1 cellular context compared by ENCODE assay signal in the genomic region with DNA sequence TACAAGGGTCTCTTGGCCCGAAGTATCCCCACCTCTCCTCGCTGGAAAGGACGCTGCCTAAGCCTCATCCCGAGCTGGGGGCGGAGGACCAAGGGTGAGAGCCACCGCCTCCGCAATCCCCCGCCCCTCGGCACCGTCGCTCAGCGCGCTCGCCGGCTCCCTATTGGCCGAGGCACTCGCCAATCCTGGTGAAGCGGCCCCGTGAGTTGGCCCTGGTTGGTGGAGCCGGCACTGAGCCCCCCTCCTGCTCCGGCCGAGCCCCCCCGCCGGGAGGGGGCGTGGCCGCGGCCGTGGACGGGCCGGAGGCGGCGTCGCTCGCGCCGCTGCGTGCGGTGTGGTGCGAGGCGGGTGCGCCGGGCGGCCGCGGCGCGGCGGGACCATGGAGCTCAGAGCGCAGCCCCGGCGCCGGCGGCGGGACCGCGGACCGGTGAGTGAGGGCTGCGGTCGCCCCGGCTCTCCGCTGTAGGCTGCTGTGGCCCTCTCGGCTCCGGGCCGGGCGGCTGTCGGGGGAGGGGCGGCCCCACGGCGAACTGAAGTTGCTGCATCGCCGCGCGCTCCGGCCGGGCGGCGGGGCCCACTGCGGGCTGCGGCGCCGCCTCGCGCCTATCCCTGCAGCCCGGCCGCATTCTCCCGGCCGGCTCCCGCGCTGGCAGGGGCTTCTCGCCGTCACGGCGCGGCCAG.
A peak's percentile ranks its signal among the peaks of the same experiment; 100 is the strongest.
TF ChIP-seq lines count a peak whose summit lies in the region.

A gene with protein sequence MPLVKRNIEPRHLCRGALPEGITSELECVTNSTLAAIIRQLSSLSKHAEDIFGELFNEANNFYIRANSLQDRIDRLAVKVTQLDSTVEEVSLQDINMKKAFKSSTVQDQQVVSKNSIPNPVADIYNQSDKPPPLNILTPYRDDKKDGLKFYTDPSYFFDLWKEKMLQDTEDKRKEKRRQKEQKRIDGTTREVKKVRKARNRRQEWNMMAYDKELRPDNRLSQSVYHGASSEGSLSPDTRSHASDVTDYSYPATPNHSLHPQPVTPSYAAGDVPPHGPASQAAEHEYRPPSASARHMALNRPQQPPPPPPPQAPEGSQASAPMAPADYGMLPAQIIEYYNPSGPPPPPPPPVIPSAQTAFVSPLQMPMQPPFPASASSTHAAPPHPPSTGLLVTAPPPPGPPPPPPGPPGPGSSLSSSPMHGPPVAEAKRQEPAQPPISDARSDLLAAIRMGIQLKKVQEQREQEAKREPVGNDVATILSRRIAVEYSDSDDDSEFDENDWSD (plus strand): TSS at position 291 of the 681 bp plus-strand sequence. CDS start 84,588 bp downstream, outside the sequence.

TF ChIP-seq in K562, 482 proteins besides CTCF, POLR2A, EP300 and RAD21 (continued from another document):
- TF ChIP-seq DLX4 (CRISPR knock-in tag; IDR thresholded peaks at IDR 0.05) (no peak), DNMT1 (IDR thresholded peaks at IDR 0.05) (no peak), RBFOX2 (IDR thresholded peaks at IDR 0.05; ENCODE audit: low read depth, low read length) (no peak), ZNF75A (CRISPR knock-in tag; IDR thresholded peaks at IDR 0.05) (no peak), ZNF589 (CRISPR knock-in tag; IDR thresholded peaks at IDR 0.05; ENCODE audit: low read depth) (no peak), CCNT2 (IDR thresholded peaks at IDR 0.05; ENCODE audit: borderline replicate concordance, extremely low read depth, insufficient read length, low read depth, low read length) (peak; percentile 17), ZNF699 (CRISPR knock-in tag; IDR thresholded peaks at IDR 0.05; ENCODE audit: insufficient replicate concordance) (no peak), BRCA1 (IDR thresholded peaks at IDR 0.05) (no peak), BRCA1 (CRISPR knock-in tag; IDR thresholded peaks at IDR 0.05) (no peak), NR1H2 (CRISPR knock-in tag; IDR thresholded peaks at IDR 0.05) (no peak), ZNF644 (tag; IDR thresholded peaks at IDR 0.05; ENCODE audit: low read depth) (no peak), IRF9 (tag; IDR thresholded peaks at IDR 0.05) (no peak), ZFP91 (CRISPR knock-in tag; IDR thresholded peaks at IDR 0.05) (no peak), EGR1 (conservative IDR thresholded peaks at IDR 0.05) (peak; percentile 88), FOXJ3 (CRISPR knock-in tag; IDR thresholded peaks at IDR 0.05) (no peak), NRF1 (conservative IDR thresholded peaks at IDR 0.05 in 1 of 2, IDR thresholded peaks at IDR 0.05 in 1 of 2) (peak in 1 of 2 experiments; percentile 12; a peak in 2 of 4 replicates), KAT7 (CRISPR knock-in tag; IDR thresholded peaks at IDR 0.05; ENCODE audit: borderline replicate concordance) (no peak), RFX7 (CRISPR knock-in tag; IDR thresholded peaks at IDR 0.05) (no peak), HOXB6 (CRISPR knock-in tag; IDR thresholded peaks at IDR 0.05; ENCODE audit: borderline replicate concordance) (no peak), GATA2 (CRISPR knock-in tag; IDR thresholded peaks at IDR 0.05) (no peak), RBM25 (IDR thresholded peaks at IDR 0.05; ENCODE audit: low read depth, low read length, severe bottlenecking) (peak; percentile 94), PHF21A (IDR thresholded peaks at IDR 0.05; ENCODE audit: borderline replicate concordance, low read depth) (no peak), ZNF274 (IDR thresholded peaks at IDR 0.05; ENCODE audit: borderline replicate concordance, low read depth, low read length) (no peak)
- TF ChIP-seq, protein P1, sequence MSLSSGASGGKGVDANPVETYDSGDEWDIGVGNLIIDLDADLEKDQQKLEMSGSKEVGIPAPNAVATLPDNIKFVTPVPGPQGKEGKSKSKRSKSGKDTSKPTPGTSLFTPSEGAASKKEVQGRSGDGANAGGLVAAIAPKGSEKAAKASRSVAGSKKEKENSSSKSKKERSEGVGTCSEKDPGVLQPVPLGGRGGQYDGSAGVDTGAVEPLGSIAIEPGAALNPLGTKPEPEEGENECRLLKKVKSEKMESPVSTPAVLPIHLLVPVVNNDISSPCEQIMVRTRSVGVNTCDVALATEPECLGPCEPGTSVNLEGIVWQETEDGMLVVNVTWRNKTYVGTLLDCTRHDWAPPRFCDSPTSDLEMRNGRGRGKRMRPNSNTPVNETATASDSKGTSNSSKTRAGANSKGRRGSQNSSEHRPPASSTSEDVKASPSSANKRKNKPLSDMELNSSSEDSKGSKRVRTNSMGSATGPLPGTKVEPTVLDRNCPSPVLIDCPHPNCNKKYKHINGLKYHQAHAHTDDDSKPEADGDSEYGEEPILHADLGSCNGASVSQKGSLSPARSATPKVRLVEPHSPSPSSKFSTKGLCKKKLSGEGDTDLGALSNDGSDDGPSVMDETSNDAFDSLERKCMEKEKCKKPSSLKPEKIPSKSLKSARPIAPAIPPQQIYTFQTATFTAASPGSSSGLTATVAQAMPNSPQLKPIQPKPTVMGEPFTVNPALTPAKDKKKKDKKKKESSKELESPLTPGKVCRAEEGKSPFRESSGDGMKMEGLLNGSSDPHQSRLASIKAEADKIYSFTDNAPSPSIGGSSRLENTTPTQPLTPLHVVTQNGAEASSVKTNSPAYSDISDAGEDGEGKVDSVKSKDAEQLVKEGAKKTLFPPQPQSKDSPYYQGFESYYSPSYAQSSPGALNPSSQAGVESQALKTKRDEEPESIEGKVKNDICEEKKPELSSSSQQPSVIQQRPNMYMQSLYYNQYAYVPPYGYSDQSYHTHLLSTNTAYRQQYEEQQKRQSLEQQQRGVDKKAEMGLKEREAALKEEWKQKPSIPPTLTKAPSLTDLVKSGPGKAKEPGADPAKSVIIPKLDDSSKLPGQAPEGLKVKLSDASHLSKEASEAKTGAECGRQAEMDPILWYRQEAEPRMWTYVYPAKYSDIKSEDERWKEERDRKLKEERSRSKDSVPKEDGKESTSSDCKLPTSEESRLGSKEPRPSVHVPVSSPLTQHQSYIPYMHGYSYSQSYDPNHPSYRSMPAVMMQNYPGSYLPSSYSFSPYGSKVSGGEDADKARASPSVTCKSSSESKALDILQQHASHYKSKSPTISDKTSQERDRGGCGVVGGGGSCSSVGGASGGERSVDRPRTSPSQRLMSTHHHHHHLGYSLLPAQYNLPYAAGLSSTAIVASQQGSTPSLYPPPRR (CRISPR knock-in tag; IDR thresholded peaks at IDR 0.05; ENCODE audit: borderline replicate concordance), result no peak
- TF ChIP-seq, protein P2, sequence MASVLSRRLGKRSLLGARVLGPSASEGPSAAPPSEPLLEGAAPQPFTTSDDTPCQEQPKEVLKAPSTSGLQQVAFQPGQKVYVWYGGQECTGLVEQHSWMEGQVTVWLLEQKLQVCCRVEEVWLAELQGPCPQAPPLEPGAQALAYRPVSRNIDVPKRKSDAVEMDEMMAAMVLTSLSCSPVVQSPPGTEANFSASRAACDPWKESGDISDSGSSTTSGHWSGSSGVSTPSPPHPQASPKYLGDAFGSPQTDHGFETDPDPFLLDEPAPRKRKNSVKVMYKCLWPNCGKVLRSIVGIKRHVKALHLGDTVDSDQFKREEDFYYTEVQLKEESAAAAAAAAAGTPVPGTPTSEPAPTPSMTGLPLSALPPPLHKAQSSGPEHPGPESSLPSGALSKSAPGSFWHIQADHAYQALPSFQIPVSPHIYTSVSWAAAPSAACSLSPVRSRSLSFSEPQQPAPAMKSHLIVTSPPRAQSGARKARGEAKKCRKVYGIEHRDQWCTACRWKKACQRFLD (CRISPR knock-in tag; IDR thresholded peaks at IDR 0.05), result no peak
- TF ChIP-seq, protein P3, sequence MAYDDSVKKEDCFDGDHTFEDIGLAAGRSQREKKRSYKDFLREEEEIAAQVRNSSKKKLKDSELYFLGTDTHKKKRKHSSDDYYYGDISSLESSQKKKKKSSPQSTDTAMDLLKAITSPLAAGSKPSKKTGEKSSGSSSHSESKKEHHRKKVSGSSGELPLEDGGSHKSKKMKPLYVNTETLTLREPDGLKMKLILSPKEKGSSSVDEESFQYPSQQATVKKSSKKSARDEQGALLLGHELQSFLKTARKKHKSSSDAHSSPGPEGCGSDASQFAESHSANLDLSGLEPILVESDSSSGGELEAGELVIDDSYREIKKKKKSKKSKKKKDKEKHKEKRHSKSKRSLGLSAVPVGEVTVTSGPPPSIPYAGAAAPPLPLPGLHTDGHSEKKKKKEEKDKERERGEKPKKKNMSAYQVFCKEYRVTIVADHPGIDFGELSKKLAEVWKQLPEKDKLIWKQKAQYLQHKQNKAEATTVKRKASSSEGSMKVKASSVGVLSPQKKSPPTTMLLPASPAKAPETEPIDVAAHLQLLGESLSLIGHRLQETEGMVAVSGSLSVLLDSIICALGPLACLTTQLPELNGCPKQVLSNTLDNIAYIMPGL (CRISPR knock-in tag; IDR thresholded peaks at IDR 0.05), result no peak
- TF ChIP-seq, protein P4, sequence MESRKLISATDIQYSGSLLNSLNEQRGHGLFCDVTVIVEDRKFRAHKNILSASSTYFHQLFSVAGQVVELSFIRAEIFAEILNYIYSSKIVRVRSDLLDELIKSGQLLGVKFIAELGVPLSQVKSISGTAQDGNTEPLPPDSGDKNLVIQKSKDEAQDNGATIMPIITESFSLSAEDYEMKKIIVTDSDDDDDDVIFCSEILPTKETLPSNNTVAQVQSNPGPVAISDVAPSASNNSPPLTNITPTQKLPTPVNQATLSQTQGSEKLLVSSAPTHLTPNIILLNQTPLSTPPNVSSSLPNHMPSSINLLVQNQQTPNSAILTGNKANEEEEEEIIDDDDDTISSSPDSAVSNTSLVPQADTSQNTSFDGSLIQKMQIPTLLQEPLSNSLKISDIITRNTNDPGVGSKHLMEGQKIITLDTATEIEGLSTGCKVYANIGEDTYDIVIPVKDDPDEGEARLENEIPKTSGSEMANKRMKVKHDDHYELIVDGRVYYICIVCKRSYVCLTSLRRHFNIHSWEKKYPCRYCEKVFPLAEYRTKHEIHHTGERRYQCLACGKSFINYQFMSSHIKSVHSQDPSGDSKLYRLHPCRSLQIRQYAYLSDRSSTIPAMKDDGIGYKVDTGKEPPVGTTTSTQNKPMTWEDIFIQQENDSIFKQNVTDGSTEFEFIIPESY (CRISPR knock-in tag; IDR thresholded peaks at IDR 0.05), result no peak
